8 cellular contexts compared by ENCODE assay signal in the genomic region with DNA sequence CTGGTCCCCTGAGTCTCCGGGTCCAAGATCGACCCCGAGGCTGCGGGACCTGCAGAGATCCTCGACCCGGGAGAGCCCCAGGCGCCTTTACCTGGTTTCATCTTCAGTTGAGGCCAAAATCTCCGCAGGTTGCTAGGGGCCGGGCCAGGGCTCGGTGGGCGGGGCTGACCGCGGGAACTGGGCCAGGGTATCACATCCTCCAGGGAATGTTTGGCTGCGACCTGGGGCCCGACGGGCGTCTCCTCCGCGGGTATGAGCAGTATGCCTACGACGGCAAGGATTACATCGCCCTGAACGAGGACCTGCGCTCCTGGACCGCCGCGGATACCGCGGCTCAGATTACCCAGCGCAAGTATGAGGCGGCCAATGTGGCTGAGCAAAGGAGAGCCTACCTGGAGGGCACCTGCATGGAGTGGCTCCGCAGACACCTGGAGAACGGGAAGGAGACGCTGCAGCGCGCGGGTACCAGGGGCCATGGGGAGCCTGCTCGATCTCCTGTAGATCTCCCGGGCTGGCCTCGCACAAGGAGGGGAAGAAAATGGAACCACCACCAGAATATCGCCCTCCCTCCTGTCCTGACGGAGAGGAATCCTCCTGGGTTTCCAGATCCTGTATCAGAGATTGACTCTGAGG. TPM values are rescaled to one million over a fixed set of nuclear protein-coding genes. Genes with fewer than 3 reads are reported as not detected.
A peak's percentile ranks its signal among the peaks of the same experiment; 100 is the strongest.
DNase-seq lines count a peak whose midpoint lies in the region; ATAC-seq and TF ChIP-seq lines count a peak whose summit lies in the region.

No MANE protein-coding gene starts in this region.

- H3K36me3 Mint-ChIP-seq in brain, result peaks cover 25% of the 10 kb centered on the region

- peaks cover 68% of the 10 kb centered on the region for H3K27me3 Mint-ChIP-seq in brain

- peaks cover 0 to 1% (median 0%) of the 10 kb centered on the region in 4 donors for H3K36me3 ChIP-seq in liver (ENCODE audit: control insufficient read depth in 4 of 4, insufficient read depth in 3 of 4, low read depth in 1 of 4, low read length in 3 of 4)

- H3K4me3 Mint-ChIP-seq in brain, result peak overlapping the region; percentile 43 to 74 (median 67)

- no peaks in the 10 kb centered on the region for H3K27me3 ChIP-seq in liver (ENCODE audit: control insufficient read depth in 4 of 4, insufficient read depth in 4 of 4, low read length in 3 of 4)

- H3K27ac ChIP-seq in liver (ENCODE audit: low read depth in 1 of 2, low read length in 2 of 2), result no peak overlapping the region

- TF ChIP-seq RAD21 in liver (IDR thresholded peaks at IDR 0.05), result no peak

- peak; percentile 17 for DNase-seq in activated CD4-positive, alpha-beta T cell treated with anti-CD3 and anti-CD28 coated beads for 1 hour
- DNase-seq in activated CD4-positive, alpha-beta T cell treated with anti-CD3 and anti-CD28 coated beads, Interleukin-2, amount 50 U/mL, for 4 hours, result no peak
- DNase-seq in stimulated activated naive CD4-positive, alpha-beta T cell treated with Interleukin-2 at 50 U/mL for 16 hours (lab: John Stamatoyannopoulos, UW), result peak; percentile 5
- DNase-seq in AG08396 (ENCODE audit: low spot score), result no peak

- H3K4me1 Mint-ChIP-seq in brain, result peaks cover 14% of the 10 kb centered on the region

- H3K27ac Mint-ChIP-seq in brain, result no peak overlapping the region

- H3K9ac ChIP-seq in liver (ENCODE audit: low read depth in 1 of 2, low read length in 2 of 2), result no peak overlapping the region

- H3K9me3 Mint-ChIP-seq in brain, result no peaks in the 10 kb centered on the region

- whole genome bisulfite sequencing in liver, result 9% methylated on average over 42 of the region's 42 CpGs

- H3K4me3 ChIP-seq in liver (ENCODE audit: low read depth in 1 of 3, low read length in 3 of 3), result peak overlapping the region; percentile 44 to 62 (median 50)

- TF ChIP-seq CTCF in brain (conservative IDR thresholded peaks at IDR 0.05) (no peak), liver (IDR thresholded peaks at IDR 0.05; ENCODE audit: low read depth, low read length, missing input control) (no peak)

- ATAC-seq in HG03135 (IDR thresholded peaks at IDR 0.05; ENCODE audit: unreplicated experiment) (no peak), GM21367 (IDR thresholded peaks at IDR 0.05; ENCODE audit: unreplicated experiment) (no peak)

- H3K9me3 ChIP-seq in liver (ENCODE audit: control insufficient read depth in 4 of 4, low read length in 3 of 4), result no peaks in the 10 kb centered on the region

- H3K4me1 ChIP-seq in liver (ENCODE audit: control insufficient read depth in 4 of 4, insufficient read depth in 4 of 4, low read length in 3 of 4), result peaks cover 7 to 19% (median 14%) of the 10 kb centered on the region in 4 donors

TF ChIP-seq in liver, 16 proteins besides CTCF, POLR2A, EP300 and RAD21:
- no peak for TF ChIP-seq JUND (IDR thresholded peaks at IDR 0.05)

RNA-seq across cellular contexts. Expression of gene POLR1H, which starts 53.8 kb away (rescaled TPM):
- polyA plus RNA-seq in brain (ENCODE audit: insufficient read depth, low read depth, low replicate concordance) (42.2 TPM), liver (10 to 100 TPM; 16.3 to 27.5 TPM)
- total RNA-seq in liver, result 10 to 100 TPM in 1 of 2 donors, 1 to 10 TPM in 1; 7.0 to 17.2 TPM

RNA-seq across cellular contexts. Expression of gene PPP1R11, which starts 59.8 kb away (rescaled TPM):
- polyA plus RNA-seq in brain (ENCODE audit: insufficient read depth, low read depth, low replicate concordance) (162 TPM), liver (10 to 100 TPM; 26.9 to 30.9 TPM)
- total RNA-seq in liver, result 10 to 100 TPM in 1 of 2 donors, 1 to 10 TPM in 1; 7.8 to 12.1 TPM

Comparison
In these comparisons a context has a peak if more than half of its experiments do, and no peak if none do; other contexts are left out.
1. DNase-seq: peak in activated CD4-positive, alpha-beta T cell treated with anti-CD3 and anti-CD28 coated beads for 1 hour (single experiment) and stimulated activated naive CD4-positive, alpha-beta T cell treated with Interleukin-2 at 50 U/mL for 16 hours (single experiment); none in activated CD4-positive, alpha-beta T cell treated with anti-CD3 and anti-CD28 coated beads, Interleukin-2, amount 50 U/mL, for 4 hours (0 of 2) and AG08396 (single experiment).